In genomic region chr9:122988919-122989614, GRCh38 we compare ENCODE assay signal across 11 cellular contexts. TPM values are rescaled to one million over a fixed set of nuclear protein-coding genes. Genes with fewer than 3 reads are reported as not detected.
A peak's percentile ranks its signal among the peaks of the same experiment; 100 is the strongest.
DNase-seq lines count a peak whose midpoint lies in the region; ATAC-seq and TF ChIP-seq lines count a peak whose summit lies in the region.
"Had no signal": no experiment of that assay in that cellular context is flagged by ENCODE, and none has a peak within 500 bp of the region (broad histone marks: within the 10 kb centered on the region; RNA-seq: fewer than 3 reads in every experiment).

No MANE protein-coding gene starts in this region.

- ATAC-seq in HG02642 (IDR thresholded peaks at IDR 0.05; ENCODE audit: poor library complexity, unreplicated experiment): peak; percentile 55
- ATAC-seq in HG03175 (IDR thresholded peaks at IDR 0.05; ENCODE audit: unreplicated experiment): no peak

- H3K9me3 ChIP-seq in SK-N-MC (ENCODE audit: low read depth, low read length) (no peaks in the 10 kb centered on the region), spleen (no peaks in the 10 kb centered on the region)

- 69 to 87% (median 73%) methylated on average over 8 of the region's 8 CpGs for WGBS in spleen, 5 donors

- H3K36me3 Mint-ChIP-seq in activated naive CD4-positive, alpha-beta T cell treated with anti-CD3 and anti-CD28 coated beads, Interleukin-2, amount 50 U/mL, for 24 hours: peaks cover 4% of the 10 kb centered on the region
- peaks cover 7% of the 10 kb centered on the region for H3K36me3 Mint-ChIP-seq in Calu3 (ENCODE audit: insufficient read depth, unreplicated experiment)
- H3K36me3 Mint-ChIP-seq: IgD-negative memory B cell had no signal

- H3K27ac Mint-ChIP-seq in activated naive CD4-positive, alpha-beta T cell treated with anti-CD3 and anti-CD28 coated beads, Interleukin-2, amount 50 U/mL, for 24 hours: peak overlapping the region; percentile 42
- no peak overlapping the region for H3K27ac Mint-ChIP-seq in Calu3 (ENCODE audit: unreplicated experiment)
- H3K27ac Mint-ChIP-seq: dendritic cell treated with granulocyte-macrophage colony-stimulating factor and Interleukin-4, amounts not matched to agents 40 ng/mL and 50 ng/mL, for 4 days had no signal

- TF ChIP-seq POLR2A in spleen (IDR thresholded peaks at IDR 0.05): no peak

- peak overlapping the region; percentile 52; the same call in 1 of the 2 replicates for H3K27ac ChIP-seq in SK-N-MC
- peak overlapping the region in 6 of 8 donors; percentile 6 to 53 (median 38) for H3K27ac ChIP-seq in spleen

- CTCF ChIA-PET in Calu3 (lab: Charles Lee): interaction anchor here (0.8 kb wide), 1 partner anchor 339 kb away, joined by 3 read pairs; no protein-coding TSS in a partner anchor

- no peaks in the 10 kb centered on the region for H3K9me3 Mint-ChIP-seq in activated naive CD4-positive, alpha-beta T cell treated with anti-CD3 and anti-CD28 coated beads, Interleukin-2, amount 50 U/mL, for 24 hours
- no peaks in the 10 kb centered on the region for H3K9me3 Mint-ChIP-seq in Calu3 (ENCODE audit: low read depth, unreplicated experiment)
- H3K9me3 Mint-ChIP-seq: dendritic cell treated with granulocyte-macrophage colony-stimulating factor and Interleukin-4, amounts not matched to agents 40 ng/mL and 50 ng/mL, for 4 days; IgD-negative memory B cell had no signal

- peaks cover 0 to 24% (median 2%) of the 10 kb centered on the region in 6 donors for H3K4me1 ChIP-seq in spleen

- TF ChIP-seq CTCF in spleen (IDR thresholded peaks at IDR 0.05 in 8 of 11, conservative IDR thresholded peaks at IDR 0.05 in 3 of 11) (no peak), Calu3 (IDR thresholded peaks at IDR 0.05; ENCODE audit: unreplicated experiment) (no peak)

- H3K27me3 ChIP-seq in spleen (replicated peaks in 1 of 7): no peaks in the 10 kb centered on the region

- intact Hi-C loops in spleen (cut with DNase I; ENCODE audit: low total_unique reads) (no loop called here), Calu3 (cut with micrococcal nuclease; ENCODE audit: unreplicated experiment) (no loop called here)

- no peaks in the 10 kb centered on the region for H3K27me3 Mint-ChIP-seq in activated naive CD4-positive, alpha-beta T cell treated with anti-CD3 and anti-CD28 coated beads, Interleukin-2, amount 50 U/mL, for 24 hours
- H3K27me3 Mint-ChIP-seq in Calu3 (ENCODE audit: unreplicated experiment): no peaks in the 10 kb centered on the region
- H3K27me3 Mint-ChIP-seq: dendritic cell treated with granulocyte-macrophage colony-stimulating factor and Interleukin-4, amounts not matched to agents 40 ng/mL and 50 ng/mL, for 4 days; IgD-negative memory B cell had no signal

- H3K36me3 ChIP-seq in SK-N-MC (ENCODE audit: insufficient read depth, low read length) (peaks cover 61% of the 10 kb centered on the region), spleen (peaks cover 0 to 81% (median 28%) of the 10 kb centered on the region in 6 donors)

- no peak overlapping the region for H3K4me3 ChIP-seq in SK-N-MC
- H3K4me3 ChIP-seq in spleen: no peak overlapping the region

- no peak overlapping the region for H3K4me3 Mint-ChIP-seq in activated naive CD4-positive, alpha-beta T cell treated with anti-CD3 and anti-CD28 coated beads, Interleukin-2, amount 50 U/mL, for 24 hours
- H3K4me3 Mint-ChIP-seq in Calu3 (ENCODE audit: low read depth, unreplicated experiment): no peak overlapping the region
- H3K4me3 Mint-ChIP-seq: dendritic cell treated with granulocyte-macrophage colony-stimulating factor and Interleukin-4, amounts not matched to agents 40 ng/mL and 50 ng/mL, for 4 days; IgD-negative memory B cell had no signal

- no peak for DNase-seq in activated naive CD4-positive, alpha-beta T cell treated with anti-CD3 and anti-CD28 coated beads, Interleukin-2, amount 50 U/mL, for 16 hours
- no peak for DNase-seq in SK-N-MC (ENCODE audit: low read depth, low spot score)
- DNase-seq in spleen: no peak
- no peak for DNase-seq in SIG-M5 (lab: John Stamatoyannopoulos, UW)
- DNase-seq in Calu3: no peak
- DNase-seq: activated CD4-positive, alpha-beta T cell treated with anti-CD3 and anti-CD28 coated beads, Interleukin-2, amount 50 U/mL, for 1 hour had no signal

- BruUV-seq in Calu3 (replicated peaks; lab: Mats Ljungman, UMichigan): no TSS peak

- no peak overlapping the region for H3K9ac ChIP-seq in SK-N-MC (ENCODE audit: insufficient read length)

- H3K4me1 Mint-ChIP-seq in activated naive CD4-positive, alpha-beta T cell treated with anti-CD3 and anti-CD28 coated beads, Interleukin-2, amount 50 U/mL, for 24 hours: peaks cover 9% of the 10 kb centered on the region
- H3K4me1 Mint-ChIP-seq in Calu3 (ENCODE audit: low read depth, unreplicated experiment): no peaks in the 10 kb centered on the region

RNA-seq across cellular contexts. Expression of gene GPR21, which starts 44.4 kb away (rescaled TPM):
- total RNA-seq in spleen (1 to 10 TPM in 6 of 7 donors, not detected in 1; 2.3 to 5.4 (median 3.3) TPM), Calu3 (2022) (2.0 and 3.1 TPM in 2 replicates)
- under 1 TPM; 0.19 to 0.43 (median 0.24) TPM for polyA plus RNA-seq in spleen
- polyA plus RNA-seq: IgD-negative memory B cell had no signal

RNA-seq across cellular contexts. Expression of gene RABGAP1, which starts 48.2 kb away (rescaled TPM):
- 10 to 100 TPM; 43.2 to 65.7 (median 54.8) TPM for total RNA-seq in spleen
- polyA plus RNA-seq in spleen: 10 to 100 TPM in 1 of 3 donors, 1 to 10 TPM in 2; 7.4 to 11.8 (median 7.7) TPM
- 55.7 and 57.9 TPM in 2 replicates for total RNA-seq in Calu3 (2022)

RNA-seq across cellular contexts. Expression of gene ZBTB26, which starts 57.8 kb away (rescaled TPM):
- total RNA-seq in spleen: 10 to 100 TPM in 2 of 7 donors, 1 to 10 TPM in 5; 7.3 to 10.9 (median 9.4) TPM
- 1 to 10 TPM; 5.1 to 5.4 (median 5.2) TPM for polyA plus RNA-seq in spleen
- 5.8 and 6.7 TPM in 2 replicates for total RNA-seq in Calu3 (2022)
